In genomic region chr5:41637869-41638268, GRCh38 we compare ENCODE assay signal across 13 cellular contexts.
A peak's percentile ranks its signal among the peaks of the same experiment; 100 is the strongest.
DNase-seq lines count a peak whose midpoint lies in the region; ATAC-seq and TF ChIP-seq lines count a peak whose summit lies in the region.
"Had no signal": no experiment of that assay in that cellular context is flagged by ENCODE, and none has a peak within 500 bp of the region (broad histone marks: within the 10 kb centered on the region; RNA-seq: fewer than 3 reads in every experiment).

No MANE protein-coding gene starts in this region.

- H3K9me3 ChIP-seq in Caco-2 (no peaks in the 10 kb centered on the region), liver (ENCODE audit: control insufficient read depth in 4 of 4, low read length in 3 of 4) (no peaks in the 10 kb centered on the region)

- in situ Hi-C loops in SK-MEL-5 (cut with HindIII; ENCODE audit: low pct_unique_long_range_greater_than_20kb, low sequenced_read_pairs), result no loop called here

- DNase-seq in Caco-2 (no peak), HFF-Myc (ENCODE audit: extremely low read depth, low read depth) (no peak), SK-MEL-5 (ENCODE audit: low read depth, low spot score) (peak; percentile 69), NCI-H1436 treated with DMSO at 0.1 percent for 48 hours (lab: John Stamatoyannopoulos, UW) (no peak), NCI-H187 (lab: John Stamatoyannopoulos, UW) (no peak)
- no peak for DNase-seq in stimulated activated CD4-positive, alpha-beta T cell treated with anti-CD3 and anti-CD28 coated beads, Interleukin-2, amount 100 ng/mL, for 24 hours
- DNase-seq: activated T-cell treated with anti-CD3 and anti-CD28 coated beads for 4 hours, DMS79 treated with DMSO at 0.1 percent for 48 hours, mesenchymal stem cell, NCI-H526 treated with DMSO at 0.1 percent for 48 hours had no signal

- H3K27me3 ChIP-seq in Caco-2 (replicated peaks; ENCODE audit: control insufficient read depth, insufficient read depth, low read length), result no peaks in the 10 kb centered on the region
- H3K27me3 ChIP-seq in liver (ENCODE audit: control insufficient read depth in 4 of 4, insufficient read depth in 4 of 4, low read length in 3 of 4), result no peaks in the 10 kb centered on the region

- POLR2A ChIA-PET in Caco-2 (lab: Charles Lee), result interaction anchor here (0.5 kb wide), 1 partner anchor 839 kb away, joined by 4 read pairs; no protein-coding TSS in a partner anchor

- H3K4me3 ChIP-seq in Caco-2 (ENCODE audit: low read depth, low read length) (no peak overlapping the region), HFF-Myc (replicated peaks; ENCODE audit: low read depth, low read length) (no peak overlapping the region), liver (ENCODE audit: low read depth in 1 of 3, low read length in 3 of 3) (no peak overlapping the region)
- H3K4me3 ChIP-seq: skin epidermis had no signal

- H3K27me3 Mint-ChIP-seq in Caco-2 (ENCODE audit: insufficient read depth, unreplicated experiment), result no peaks in the 10 kb centered on the region

- BruUV-seq in Caco-2 (replicated peaks; lab: Mats Ljungman, UMichigan), result no TSS peak

- H3K9ac ChIP-seq in liver (ENCODE audit: low read depth in 1 of 2, low read length in 2 of 2), result no peak overlapping the region

- H3K36me3 ChIP-seq in Caco-2 (ENCODE audit: control insufficient read depth, insufficient read depth, low read length) (no peaks in the 10 kb centered on the region; the same call in 1 of the 2 replicates), liver (ENCODE audit: control insufficient read depth in 4 of 4, insufficient read depth in 3 of 4, low read depth in 1 of 4, low read length in 3 of 4) (no peaks in the 10 kb centered on the region)

- 71% methylated on average over 4 of the region's 4 CpGs for WGBS in liver

- CTCF ChIA-PET in Caco-2 (lab: Charles Lee), result interaction anchor here (1.5 kb wide), 1 partner anchor 112 kb away, joined by 5 read pairs; no protein-coding TSS in a partner anchor

- intact Hi-C loops in Caco-2 (cut with micrococcal nuclease; ENCODE audit: unreplicated experiment), result loop anchor here (1.0 to 2.0 kb wide), 3 partner anchors 112 to 293 kb away; no protein-coding TSS in a partner anchor

- no peak overlapping the region for H3K4me3 Mint-ChIP-seq in Caco-2 (ENCODE audit: unreplicated experiment)

- no peaks in the 10 kb centered on the region for H3K36me3 Mint-ChIP-seq in Caco-2 (ENCODE audit: insufficient read depth, unreplicated experiment)

- peaks cover 13% of the 10 kb centered on the region for H3K4me1 Mint-ChIP-seq in Caco-2 (ENCODE audit: low read depth, unreplicated experiment)

- H3K4me1 ChIP-seq in Caco-2, result peaks cover 32% of the 10 kb centered on the region
- peaks cover 8 to 40% (median 27%) of the 10 kb centered on the region in 4 donors for H3K4me1 ChIP-seq in liver (ENCODE audit: control insufficient read depth in 4 of 4, insufficient read depth in 4 of 4, low read length in 3 of 4)

- H3K27ac Mint-ChIP-seq in Caco-2 (ENCODE audit: unreplicated experiment), result peak overlapping the region; percentile 7

- H3K9me3 Mint-ChIP-seq in Caco-2 (ENCODE audit: unreplicated experiment), result no peaks in the 10 kb centered on the region

- TF ChIP-seq CTCF in Caco-2 (IDR thresholded peaks at IDR 0.05; ENCODE audit: insufficient read depth in 1 of 2, low read depth in 1 of 2, low read length in 1 of 2, severe bottlenecking in 1 of 2, unreplicated experiment in 1 of 2), result peak in 1 of 2 experiments; percentile 15
- TF ChIP-seq CTCF in HFF-Myc (IDR thresholded peaks at IDR 0.05; ENCODE audit: low read depth, low read length, missing control alignments), result peak; percentile 27
- peak; percentile 22 for TF ChIP-seq CTCF in liver (IDR thresholded peaks at IDR 0.05; ENCODE audit: low read depth, low read length, missing input control)

- peak; percentile 42 to 54 for TF ChIP-seq RAD21 in liver (IDR thresholded peaks at IDR 0.05)

- no peak for ATAC-seq in HG02840 (IDR thresholded peaks at IDR 0.05; ENCODE audit: low FRiP score, unreplicated experiment)

- H3K27ac ChIP-seq in liver (ENCODE audit: low read depth in 1 of 2, low read length in 2 of 2), result no peak overlapping the region
- H3K27ac ChIP-seq: skin epidermis had no signal

TF ChIP-seq in liver, 16 proteins besides CTCF, POLR2A, EP300 and RAD21:
- TF ChIP-seq FOXA1 (IDR thresholded peaks at IDR 0.05) (no peak), HNF4A (conservative IDR thresholded peaks at IDR 0.05) (peak in 1 of 2 donors; percentile 7)
- TF ChIP-seq, protein P1, sequence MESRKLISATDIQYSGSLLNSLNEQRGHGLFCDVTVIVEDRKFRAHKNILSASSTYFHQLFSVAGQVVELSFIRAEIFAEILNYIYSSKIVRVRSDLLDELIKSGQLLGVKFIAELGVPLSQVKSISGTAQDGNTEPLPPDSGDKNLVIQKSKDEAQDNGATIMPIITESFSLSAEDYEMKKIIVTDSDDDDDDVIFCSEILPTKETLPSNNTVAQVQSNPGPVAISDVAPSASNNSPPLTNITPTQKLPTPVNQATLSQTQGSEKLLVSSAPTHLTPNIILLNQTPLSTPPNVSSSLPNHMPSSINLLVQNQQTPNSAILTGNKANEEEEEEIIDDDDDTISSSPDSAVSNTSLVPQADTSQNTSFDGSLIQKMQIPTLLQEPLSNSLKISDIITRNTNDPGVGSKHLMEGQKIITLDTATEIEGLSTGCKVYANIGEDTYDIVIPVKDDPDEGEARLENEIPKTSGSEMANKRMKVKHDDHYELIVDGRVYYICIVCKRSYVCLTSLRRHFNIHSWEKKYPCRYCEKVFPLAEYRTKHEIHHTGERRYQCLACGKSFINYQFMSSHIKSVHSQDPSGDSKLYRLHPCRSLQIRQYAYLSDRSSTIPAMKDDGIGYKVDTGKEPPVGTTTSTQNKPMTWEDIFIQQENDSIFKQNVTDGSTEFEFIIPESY (IDR thresholded peaks at IDR 0.05), result no peak
